19 cellular contexts compared by ENCODE assay signal in the genomic region with DNA sequence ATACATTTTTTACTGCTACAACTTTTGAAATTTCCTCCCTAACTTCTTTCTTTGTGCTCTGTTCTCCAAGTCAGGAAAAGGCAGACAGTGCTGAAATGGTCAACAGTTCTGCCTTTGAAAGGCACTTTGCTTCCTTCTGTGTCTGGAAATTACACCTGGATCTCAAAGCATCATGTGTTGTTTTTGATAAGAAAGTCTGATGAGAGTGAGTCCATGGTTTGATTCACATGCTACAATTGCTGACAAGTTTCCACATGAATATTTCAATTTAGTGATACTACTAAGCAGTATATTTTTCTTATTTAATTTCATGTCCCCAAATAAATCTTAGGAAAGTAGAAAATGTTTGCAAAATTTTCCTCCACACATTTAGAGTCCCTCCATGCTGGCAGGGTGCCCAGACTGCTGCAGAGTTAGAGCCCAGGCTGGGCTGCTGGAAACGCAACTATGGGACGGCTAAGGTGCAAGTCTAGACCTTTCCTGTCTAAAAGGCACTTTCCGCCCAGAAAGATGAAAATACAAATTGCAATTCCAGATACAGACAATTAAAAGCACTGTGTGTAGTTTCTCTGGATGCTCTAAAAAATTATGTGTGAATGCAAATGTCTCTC.
DNase-seq lines count a peak whose midpoint lies in the region; ATAC-seq and TF ChIP-seq lines count a peak whose summit lies in the region.
"Had no signal": no experiment of that assay in that cellular context is flagged by ENCODE, and none has a peak within 500 bp of the region (broad histone marks: within the 10 kb centered on the region; RNA-seq: fewer than 3 reads in every experiment).

No MANE protein-coding gene starts in this region.

- intact Hi-C loops in left cardiac atrium (cut with DNase I) (no loop called here), thyroid gland (cut with DNase I) (no loop called here)

- H3K9me3 ChIP-seq in right atrium auricular region (no peaks in the 10 kb centered on the region), thyroid gland (no peaks in the 10 kb centered on the region)

- H3K27me3 ChIP-seq in right atrium auricular region (no peaks in the 10 kb centered on the region), foreskin keratinocyte (no peaks in the 10 kb centered on the region), thyroid gland (no peaks in the 10 kb centered on the region)

- H3K4me1 ChIP-seq in right atrium auricular region (no peaks in the 10 kb centered on the region), foreskin keratinocyte (peaks cover 54% of the 10 kb centered on the region), thyroid gland (no peaks in the 10 kb centered on the region)

- TF ChIP-seq POLR2A in thyroid gland (IDR thresholded peaks at IDR 0.05): no peak

- H3K36me3 ChIP-seq in right atrium auricular region: no peaks in the 10 kb centered on the region
- H3K36me3 ChIP-seq in thyroid gland: no peaks in the 10 kb centered on the region

- TF ChIP-seq CTCF in right atrium auricular region (IDR thresholded peaks at IDR 0.05): no peak
- no peak for TF ChIP-seq CTCF in foreskin keratinocyte (conservative IDR thresholded peaks at IDR 0.05)
- no peak for TF ChIP-seq CTCF in thyroid gland (IDR thresholded peaks at IDR 0.05)

- peak; percentile 16 for DNase-seq in DMS79 treated with DMSO at 0.1 percent for 48 hours (lab: John Stamatoyannopoulos, UW)
- DNase-seq in DMS79 (lab: John Stamatoyannopoulos, UW): no peak
- peak; percentile 24 for DNase-seq in left cardiac atrium
- no peak for DNase-seq in right atrium auricular region (ENCODE audit: low spot score)
- peak in 1 of 2 donors; percentile 70 for DNase-seq in foreskin keratinocyte
- peak; percentile 5 to 10 for DNase-seq in thyroid gland
- no peak for DNase-seq in SKM-1 (lab: John Stamatoyannopoulos, UW; ENCODE audit: unreplicated experiment)
- DNase-seq: CD8-positive, alpha-beta T cell; H7; KG1; NCI-H1092 treated with DMSO at 0.1 percent for 48 hours; NCI-H187; NCI-H2171 treated with DMSO at 0.1 percent for 48 hours; NCI-H524; NK-92 treated with Interleukin-12 subunit alpha and Interleukin-12 subunit beta, amount 100 ng/mL, for 24 hours; PC-3; SHP77 had no signal

- H3K27ac ChIP-seq in right atrium auricular region (no peak overlapping the region), foreskin keratinocyte (peak overlapping the region; percentile 70), thyroid gland (no peak overlapping the region)
- H3K27ac ChIP-seq: 22Rv1 had no signal

- ATAC-seq in left cardiac atrium (no peak), foreskin keratinocyte (peak; percentile 17), GM21447 (IDR thresholded peaks at IDR 0.05; ENCODE audit: unreplicated experiment) (no peak)
- ATAC-seq: CD8-positive, alpha-beta T cell; PC-3 had no signal

- no peak overlapping the region for H3K4me3 ChIP-seq in right atrium auricular region
- H3K4me3 ChIP-seq in thyroid gland (replicated peaks in 1 of 3): no peak overlapping the region

- WGBS in thyroid gland, 2 donors: 44 to 57% methylated on average over 3 of the region's 3 CpGs

Comparison
In these comparisons a context has a peak if more than half of its experiments do, and no peak if none do; other contexts are left out.
1. DNase-seq: peak in DMS79 treated with DMSO at 0.1 percent for 48 hours (single experiment), left cardiac atrium (single experiment) and thyroid gland (2 of 2); none in DMS79 (single experiment), right atrium auricular region (single experiment) and SKM-1 (single experiment).